ENCODE assay signal across 1 cellular context in genomic region chr12:6937481-6938352, GRCh38.
TF ChIP-seq lines count a peak whose summit lies in the region.

No MANE protein-coding gene starts in this region.

TF ChIP-seq in HEK293, 187 proteins besides CTCF, POLR2A, EP300 and RAD21 (continued from another document and continues in another):
- TF ChIP-seq ZNF280D (tag by site-specific recombination; IDR thresholded peaks at IDR 0.05) (no peak), ZIC2 (tag by site-specific recombination; IDR thresholded peaks at IDR 0.05) (no peak; the same call in 1 of the 2 replicates), ZBTB20 (tag by site-specific recombination; IDR thresholded peaks at IDR 0.05) (peak; percentile 76; the same call in 1 of the 2 replicates), ZFP37 (tag by site-specific recombination; IDR thresholded peaks at IDR 0.05) (peak; percentile 98), INSM2 (tag by site-specific recombination; IDR thresholded peaks at IDR 0.05) (peak; percentile 87), ZNF239 (tag by site-specific recombination; IDR thresholded peaks at IDR 0.05) (no peak), ZNF311 (tag by site-specific recombination; IDR thresholded peaks at IDR 0.05; ENCODE audit: borderline replicate concordance) (no peak), ZNF433 (tag by site-specific recombination; IDR thresholded peaks at IDR 0.05; ENCODE audit: low read depth) (no peak), ZNF354C (tag by site-specific recombination; IDR thresholded peaks at IDR 0.05; ENCODE audit: borderline replicate concordance, low read depth) (no peak), ZNF621 (tag by site-specific recombination; IDR thresholded peaks at IDR 0.05) (no peak), ZNF112 (tag by site-specific recombination; IDR thresholded peaks at IDR 0.05) (no peak), ZNF701 (tag by site-specific recombination; IDR thresholded peaks at IDR 0.05) (no peak), ZBTB26 (tag by site-specific recombination; optimal IDR thresholded peaks at IDR 0.05) (peak; percentile 100), ZNF639 (tag by site-specific recombination; IDR thresholded peaks at IDR 0.05) (peak; percentile 90), ZNF585B (tag by site-specific recombination; IDR thresholded peaks at IDR 0.05) (no peak), ZNF791 (tag by site-specific recombination; IDR thresholded peaks at IDR 0.05) (no peak), KLF9 (tag by site-specific recombination; IDR thresholded peaks at IDR 0.05; ENCODE audit: low read depth) (peak; percentile 97), SCRT1 (tag by site-specific recombination; IDR thresholded peaks at IDR 0.05; ENCODE audit: borderline replicate concordance) (peak; percentile 88), ZNF26 (tag by site-specific recombination; IDR thresholded peaks at IDR 0.05) (no peak), KLF16 (tag by site-specific recombination; IDR thresholded peaks at IDR 0.05) (peak; percentile 98), ZNF423 (tag by site-specific recombination; IDR thresholded peaks at IDR 0.05) (no peak), PRDM6 (tag by site-specific recombination; IDR thresholded peaks at IDR 0.05) (no peak), EGR2 (tag by site-specific recombination; IDR thresholded peaks at IDR 0.05; ENCODE audit: low read depth) (peak; percentile 89; the same call in 1 of the 2 replicates), ZNF398 (tag by site-specific recombination; IDR thresholded peaks at IDR 0.05) (no peak), ZNF558 (tag by site-specific recombination; IDR thresholded peaks at IDR 0.05) (no peak; the same call in 1 of the 2 replicates), ZNF169 (tag by site-specific recombination; IDR thresholded peaks at IDR 0.05) (no peak), ZNF133 (tag by site-specific recombination; IDR thresholded peaks at IDR 0.05) (no peak), ZNF549 (tag by site-specific recombination; IDR thresholded peaks at IDR 0.05) (no peak), ZBTB11 (tag by site-specific recombination; conservative IDR thresholded peaks at IDR 0.05; ENCODE audit: low read depth) (peak; percentile 94), ZNF530 (tag by site-specific recombination; IDR thresholded peaks at IDR 0.05; ENCODE audit: low read depth) (no peak), ZNF510 (tag by site-specific recombination; IDR thresholded peaks at IDR 0.05; ENCODE audit: insufficient replicate concordance) (no peak), ZNF174 (tag by site-specific recombination; IDR thresholded peaks at IDR 0.05) (no peak), REST (tag by site-specific recombination; IDR thresholded peaks at IDR 0.05) (0 out of 2 replicates have a peak, but pooled peaks have one; percentile 9), ZNF596 (tag by site-specific recombination; IDR thresholded peaks at IDR 0.05) (no peak), ATF2 (tag by site-specific recombination; IDR thresholded peaks at IDR 0.05; ENCODE audit: low read depth) (0 out of 2 replicates have a peak, but pooled peaks have one; percentile 3)
